Comparison of ENCODE assay signal across 14 cellular contexts in the genomic region with DNA sequence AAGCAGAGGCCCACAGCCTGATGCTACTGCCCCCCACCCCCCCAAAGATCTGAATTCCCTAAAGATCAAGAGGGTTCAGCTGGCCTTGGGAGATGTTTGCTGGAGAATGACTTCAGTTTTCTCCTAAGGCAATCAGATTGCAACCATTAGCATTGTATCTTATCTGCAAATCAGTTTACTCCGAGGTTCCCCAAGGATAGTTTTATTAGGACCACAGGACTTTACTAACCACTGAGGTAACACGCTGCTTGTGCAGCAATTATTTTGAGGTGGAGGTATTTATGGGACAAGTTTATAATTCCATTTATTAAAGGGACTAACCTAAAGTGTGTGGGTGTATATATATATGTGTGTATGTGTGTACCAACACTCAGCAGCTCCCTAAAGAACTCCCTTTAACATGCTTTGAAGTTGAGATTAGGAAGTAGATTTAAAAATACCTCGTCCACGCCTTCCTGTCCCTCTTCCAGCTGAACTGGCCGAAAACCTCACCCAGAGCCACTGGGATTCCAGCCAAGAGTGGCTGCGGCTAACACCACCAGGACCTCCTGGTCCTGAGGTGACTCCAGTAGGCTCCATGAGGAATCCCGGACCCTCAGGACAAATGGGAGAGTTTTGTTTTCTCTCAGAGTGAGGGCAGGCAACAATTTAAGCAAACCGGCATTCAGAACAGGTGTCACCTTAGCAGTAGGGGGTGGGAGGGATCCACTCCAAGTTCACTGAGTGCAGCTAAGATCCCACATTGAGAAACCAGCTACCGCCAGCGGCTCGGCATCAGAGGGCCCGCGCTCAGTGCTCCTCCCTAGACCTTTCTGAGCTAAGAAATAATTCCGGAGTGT. TPM values are rescaled to one million over a fixed set of nuclear protein-coding genes. Genes with fewer than 3 reads are reported as not detected.
DNase-seq lines count a peak whose midpoint lies in the region; ATAC-seq and TF ChIP-seq lines count a peak whose summit lies in the region.
"Had no signal": no experiment of that assay in that cellular context is flagged by ENCODE, and none has a peak within 500 bp of the region (broad histone marks: within the 10 kb centered on the region; RNA-seq: fewer than 3 reads in every experiment).

No MANE protein-coding gene starts in this region.

- peaks cover 38% of the 10 kb centered on the region for H4K20me1 ChIP-seq in GM23338 (replicated peaks; ENCODE audit: insufficient read depth)

- peak overlapping the region; percentile 6 to 85 (median 26) for H3K4me3 Mint-ChIP-seq in CD4-positive, alpha-beta memory T cell
- H3K4me3 Mint-ChIP-seq in GM23338 (no peak overlapping the region), chondrocyte (ENCODE audit: unreplicated experiment) (peak overlapping the region; percentile 61), natural killer cell (peak overlapping the region; percentile 25)

- H3F3A ChIP-seq in GM23338 (replicated peaks; ENCODE audit: low read depth), result peaks cover 59% of the 10 kb centered on the region

- intact Hi-C loops in CD4-positive, alpha-beta memory T cell (cut with micrococcal nuclease), result loop anchor here (10.0 kb wide), 1 partner anchor 1258 kb away; no protein-coding TSS in a partner anchor
- intact Hi-C loops in natural killer cell (cut with micrococcal nuclease), result no loop called here

- peak overlapping the region in 6 of 7 donors; percentile 12 to 99 (median 74) for H3K27ac Mint-ChIP-seq in CD4-positive, alpha-beta memory T cell
- no peak overlapping the region for H3K27ac Mint-ChIP-seq in GM23338
- H3K27ac Mint-ChIP-seq in chondrocyte (ENCODE audit: unreplicated experiment), result no peak overlapping the region
- H3K27ac Mint-ChIP-seq in natural killer cell, result no peak overlapping the region

- peaks cover 62 to 71% of the 10 kb centered on the region in 2 donors for H3K27me3 Mint-ChIP-seq in CD4-positive, alpha-beta memory T cell
- H3K27me3 Mint-ChIP-seq in GM23338 (ENCODE audit: insufficient read depth, low read depth, poor library complexity) (peaks cover 96% of the 10 kb centered on the region), chondrocyte (ENCODE audit: low read depth) (peaks cover 7% of the 10 kb centered on the region), natural killer cell (ENCODE audit: low read depth in 2 of 2) (peaks cover 77 to 95% of the 10 kb centered on the region in 2 donors)

- H3K9me3 ChIP-seq in CD4-positive, alpha-beta memory T cell (ENCODE audit: control insufficient read depth in 1 of 2, low read length in 2 of 2), result no peaks in the 10 kb centered on the region
- no peaks in the 10 kb centered on the region for H3K9me3 ChIP-seq in tibial nerve

- no peak overlapping the region for H2AFZ ChIP-seq in GM23338

- peaks cover 53% of the 10 kb centered on the region for H3K4me1 ChIP-seq in CD4-positive, alpha-beta memory T cell (ENCODE audit: insufficient read depth, low read length)
- H3K4me1 ChIP-seq in GM23338 (ENCODE audit: insufficient read depth) (peaks cover 73% of the 10 kb centered on the region), tibial nerve (peaks cover 0 to 48% (median 30%) of the 10 kb centered on the region in 4 donors)

- H3K4me1 Mint-ChIP-seq in CD4-positive, alpha-beta memory T cell, result peaks cover 20 to 58% (median 44%) of the 10 kb centered on the region in 4 donors
- H3K4me1 Mint-ChIP-seq in GM23338, result peaks cover 51% of the 10 kb centered on the region
- H3K4me1 Mint-ChIP-seq in chondrocyte (ENCODE audit: low read depth), result peaks cover 39% of the 10 kb centered on the region
- peaks cover 55 to 56% of the 10 kb centered on the region in 2 donors for H3K4me1 Mint-ChIP-seq in natural killer cell

- H3K9me3 Mint-ChIP-seq in CD4-positive, alpha-beta memory T cell, result peaks cover 0 to 52% (median 16%) of the 10 kb centered on the region in 8 donors
- H3K9me3 Mint-ChIP-seq in GM23338 (peaks cover 3% of the 10 kb centered on the region; the same call in 2 of the 3 replicates), chondrocyte (ENCODE audit: low read depth) (no peaks in the 10 kb centered on the region), natural killer cell (no peaks in the 10 kb centered on the region)

- peaks cover 75% of the 10 kb centered on the region for H3K27me3 ChIP-seq in CD4-positive, alpha-beta memory T cell (ENCODE audit: insufficient read depth, low read length)
- peaks cover 100% of the 10 kb centered on the region for H3K27me3 ChIP-seq in GM23338 (ENCODE audit: insufficient read depth)
- H3K27me3 ChIP-seq in tibial nerve, result peaks cover 9 to 75% of the 10 kb centered on the region in 2 donors

- CTCF ChIA-PET in CD4-positive, alpha-beta memory T cell (lab: Charles Lee; ENCODE audit: partially characterized antibody), result interaction anchor here (0.6 to 2.0 kb wide), 5 partner anchors 9 to 379 kb away, joined by 3 to 5 read pairs (median 3); no protein-coding TSS in a partner anchor

- POLR2A ChIA-PET in CD4-positive, alpha-beta memory T cell (lab: Charles Lee; ENCODE audit: partially characterized antibody), result interaction anchor here (2.3 to 14.0 kb wide), 2 partner anchors 9 to 19 kb away, joined by 17 to 186 read pairs; partner anchors contain the start of gene DLX2

- no peak for TF ChIP-seq POLR2A in tibial nerve (IDR thresholded peaks at IDR 0.05)

- H3K4me2 ChIP-seq in GM23338, result peak overlapping the region; percentile 87

- no peaks in the 10 kb centered on the region for H3K9me2 ChIP-seq in GM23338 (ENCODE audit: insufficient read depth)

- no peak for ATAC-seq in GM23338
- no peak for ATAC-seq in natural killer cell
- ATAC-seq in HG02970 (IDR thresholded peaks at IDR 0.05; ENCODE audit: low FRiP score, unreplicated experiment), result no peak

- TF ChIP-seq CTCF in GM23338 (conservative IDR thresholded peaks at IDR 0.05; ENCODE audit: low read depth in 2 of 2), result no peak
- TF ChIP-seq CTCF in chondrocyte (IDR thresholded peaks at IDR 0.05), result no peak
- TF ChIP-seq CTCF in natural killer cell (IDR thresholded peaks at IDR 0.05), result no peak
- TF ChIP-seq CTCF in tibial nerve (IDR thresholded peaks at IDR 0.05), result no peak

- H3K27ac ChIP-seq in CD4-positive, alpha-beta memory T cell (ENCODE audit: low read depth, low read length), result no peak overlapping the region
- H3K27ac ChIP-seq in GM23338 (ENCODE audit: low read depth) (no peak overlapping the region), tibial nerve (no peak overlapping the region)
- H3K27ac ChIP-seq: cardiac muscle cell, epithelial cell of prostate had no signal

- H3K36me3 ChIP-seq in CD4-positive, alpha-beta memory T cell (ENCODE audit: insufficient read depth, low read length), result no peaks in the 10 kb centered on the region
- H3K36me3 ChIP-seq in GM23338 (ENCODE audit: insufficient read depth) (no peaks in the 10 kb centered on the region), tibial nerve (peaks cover 0 to 4% (median 0%) of the 10 kb centered on the region in 3 donors)
- H3K36me3 ChIP-seq: cardiac muscle cell had no signal

- DNase-seq in CD4-positive, alpha-beta memory T cell, result peak in 2 of 5 donors; percentile 3
- peak; percentile 64 for DNase-seq in GM23338 (ENCODE audit: low spot score)
- no peak for DNase-seq in chondrocyte (ENCODE audit: low spot score)
- no peak for DNase-seq in natural killer cell
- no peak for DNase-seq in GF-D8 (lab: John Stamatoyannopoulos, UW)
- no peak for DNase-seq in stimulated activated naive CD4-positive, alpha-beta T cell treated with Interleukin-2 at 50 U/mL for 16 hours (lab: John Stamatoyannopoulos, UW)
- no peak for DNase-seq in tibial nerve (ENCODE audit: low spot score in 2 of 2)
- DNase-seq: COR-L47, NCI-H1105 treated with DMSO at 0.1 percent for 48 hours, SHP77 treated with DMSO at 0.1 percent for 48 hours had no signal

- no peaks in the 10 kb centered on the region for H3K79me2 ChIP-seq in GM23338 (replicated peaks; ENCODE audit: insufficient read depth)

- no peak for TF ChIP-seq EP300 in tibial nerve (IDR thresholded peaks at IDR 0.05)

- WGBS in tibial nerve, 2 donors, result 42 to 53% methylated on average over 14 of the region's 14 CpGs

- peaks cover 0 to 14% of the 10 kb centered on the region in 2 donors for H3K36me3 Mint-ChIP-seq in CD4-positive, alpha-beta memory T cell
- H3K36me3 Mint-ChIP-seq in GM23338 (ENCODE audit: low read depth) (no peaks in the 10 kb centered on the region), chondrocyte (ENCODE audit: low read depth) (peaks cover 2% of the 10 kb centered on the region), natural killer cell (no peaks in the 10 kb centered on the region)

- no peak overlapping the region for H3K4me3 ChIP-seq in CD4-positive, alpha-beta memory T cell (ENCODE audit: low read length in 2 of 2)
- H3K4me3 ChIP-seq in GM23338, result peak overlapping the region; percentile 65
- H3K4me3 ChIP-seq in tibial nerve, result no peak overlapping the region
- H3K4me3 ChIP-seq: cardiac muscle cell had no signal

TF ChIP-seq in GM23338, 12 proteins besides CTCF, POLR2A, EP300 and RAD21:
- TF ChIP-seq EZH2 (IDR thresholded peaks at IDR 0.05; ENCODE audit: low read depth, unreplicated experiment) (peak; percentile 49), ZNF331 (CRISPR knock-in tag; IDR thresholded peaks at IDR 0.05; ENCODE audit: low read depth) (no peak)

RNA-seq across cellular contexts. Expression of gene DLX1, which starts 3.0 kb away (rescaled TPM):
- total RNA-seq in CD4-positive, alpha-beta memory T cell, result not detected
- not detected for polyA plus RNA-seq in CD4-positive, alpha-beta memory T cell
- not detected in 2 replicates for total RNA-seq in GM23338 (2014; rRNA removed; shearing (Covaris generic))
- not detected in 2 replicates for polyA plus RNA-seq in GM23338 (2016; fragmentation: Nextera tagmentation; extraction: Ambion mirVana)
- total RNA-seq in chondrocyte, result 6.7 to 34.2 TPM (median 7.1 TPM) in 3 replicates
- total RNA-seq in natural killer cell, result not detected
- total RNA-seq in tibial nerve, result under 1 TPM in 1 of 4 donors, not detected in 3; 0.44 TPM
- total RNA-seq: cardiac muscle cell had no signal
- polyA plus RNA-seq: cardiac muscle cell had no signal

RNA-seq across cellular contexts. Expression of gene DLX2, which starts 20.4 kb away (rescaled TPM):
- not detected for total RNA-seq in CD4-positive, alpha-beta memory T cell
- not detected for polyA plus RNA-seq in CD4-positive, alpha-beta memory T cell
- 0.16 and 0.24 TPM in 2 replicates for total RNA-seq in GM23338 (2014; rRNA removed; shearing (Covaris generic))
- polyA plus RNA-seq in GM23338 (2016; fragmentation: Nextera tagmentation; extraction: Ambion mirVana), result 0.08 and 0.19 TPM in 2 replicates
- 5.2 to 29.1 TPM (median 5.7 TPM) in 3 replicates for total RNA-seq in chondrocyte
- under 1 TPM; 0.55 to 0.84 (median 0.78) TPM for total RNA-seq in natural killer cell
- not detected for total RNA-seq in tibial nerve
- total RNA-seq: cardiac muscle cell, HT-29 had no signal

Comparison
In these comparisons a context has a peak if more than half of its experiments do, and no peak if none do; other contexts are left out.
1. H3K27ac Mint-ChIP-seq: peak in CD4-positive, alpha-beta memory T cell (6 of 7); none in GM23338 (single experiment), chondrocyte (single experiment) and natural killer cell (0 of 2).